Comparison of ENCODE assay signal across 1 cellular context in genomic region chr14:72902802-72903530, GRCh38.
TF ChIP-seq lines count a peak whose summit lies in the region.

No MANE protein-coding gene starts in this region.

TF ChIP-seq in HepG2, 621 proteins besides CTCF, POLR2A, EP300 and RAD21:
- TF ChIP-seq ZNF234 (CRISPR knock-in tag; conservative IDR thresholded peaks at IDR 0.05), result no peak
- TF ChIP-seq GABPA (IDR thresholded peaks at IDR 0.05; ENCODE audit: low read depth, low read length), result no peak
- no peak for TF ChIP-seq GABPA (CRISPR knock-in tag; IDR thresholded peaks at IDR 0.05; ENCODE audit: low read depth)
- no peak for TF ChIP-seq ZNF619 (CRISPR knock-in tag; IDR thresholded peaks at IDR 0.05)
- TF ChIP-seq GATAD1 (CRISPR knock-in tag; IDR thresholded peaks at IDR 0.05), result no peak
- TF ChIP-seq ARNT2 (CRISPR knock-in tag; IDR thresholded peaks at IDR 0.05; ENCODE audit: low read depth), result no peak
- no peak for TF ChIP-seq ELF3 (CRISPR knock-in tag; IDR thresholded peaks at IDR 0.05)
- TF ChIP-seq CC2D1A (CRISPR knock-in tag; IDR thresholded peaks at IDR 0.05), result no peak
- no peak for TF ChIP-seq TEAD3 (CRISPR knock-in tag; optimal IDR thresholded peaks at IDR 0.05; ENCODE audit: borderline replicate concordance)
- no peak for TF ChIP-seq ZFP41 (CRISPR knock-in tag; IDR thresholded peaks at IDR 0.05; ENCODE audit: borderline replicate concordance)
- no peak for TF ChIP-seq DNMT1 (CRISPR knock-in tag; IDR thresholded peaks at IDR 0.05)
- TF ChIP-seq FLYWCH1 (CRISPR knock-in tag; IDR thresholded peaks at IDR 0.05), result no peak
- no peak for TF ChIP-seq IKZF5 (CRISPR knock-in tag; IDR thresholded peaks at IDR 0.05)
- TF ChIP-seq ZNF503 (CRISPR knock-in tag; IDR thresholded peaks at IDR 0.05), result no peak
- no peak for TF ChIP-seq U2AF2 (IDR thresholded peaks at IDR 0.05; ENCODE audit: low read depth, low read length)
- TF ChIP-seq ZBTB37 (CRISPR knock-in tag; IDR thresholded peaks at IDR 0.05), result no peak
- no peak for TF ChIP-seq KLF12 (CRISPR knock-in tag; IDR thresholded peaks at IDR 0.05; ENCODE audit: borderline replicate concordance)
- no peak for TF ChIP-seq FOXK2 (IDR thresholded peaks at IDR 0.05)
- no peak for TF ChIP-seq ZNF878 (CRISPR knock-in tag; IDR thresholded peaks at IDR 0.05)
- no peak for TF ChIP-seq ZNF746 (CRISPR knock-in tag; IDR thresholded peaks at IDR 0.05)
- TF ChIP-seq GMEB2 (CRISPR knock-in tag; IDR thresholded peaks at IDR 0.05; ENCODE audit: low read depth), result no peak
TF ChIP-seq in HepG2: peak in this region for 0.
